13 cellular contexts compared by ENCODE assay signal in the genomic region with DNA sequence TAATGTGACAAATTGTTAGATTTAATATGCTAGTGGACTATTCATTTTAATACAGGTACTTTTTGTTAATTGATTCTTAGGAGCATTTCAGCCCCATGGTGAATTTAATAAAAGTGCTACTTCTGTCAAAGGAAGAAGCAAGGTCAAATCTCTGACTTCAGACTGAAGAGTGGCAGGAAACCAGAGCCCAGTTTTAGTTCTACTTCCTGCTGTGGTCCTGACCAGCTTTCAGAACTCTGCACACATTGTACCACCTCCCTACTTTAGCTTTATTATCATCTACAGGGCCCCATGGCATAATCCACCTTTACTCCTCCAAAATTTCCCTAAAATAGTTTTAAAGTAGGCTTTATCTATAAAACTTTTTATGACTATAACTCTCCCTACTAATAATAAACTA.
DNase-seq lines count a peak whose midpoint lies in the region; ATAC-seq and TF ChIP-seq lines count a peak whose summit lies in the region.
"Had no signal": no experiment of that assay in that cellular context is flagged by ENCODE, and none has a peak within 500 bp of the region (broad histone marks: within the 10 kb centered on the region; RNA-seq: fewer than 3 reads in every experiment).

No MANE protein-coding gene starts in this region.

- no peak for DNase-seq in activated CD4-positive, CD25-positive, alpha-beta regulatory T cell treated with anti-CD3 and anti-CD28 coated beads, Interleukin-2, amount 50 U/mL, for 72 hours
- DNase-seq in erythroblast (lab: John Stamatoyannopoulos, UW) (no peak), NCI-H2196 treated with DMSO at 0.1 percent for 48 hours (lab: John Stamatoyannopoulos, UW; ENCODE audit: unreplicated experiment) (no peak), NOMO-1 (lab: John Stamatoyannopoulos, UW; ENCODE audit: unreplicated experiment in 2 of 2) (no peak)
- DNase-seq: activated CD4-positive, CD25-positive, alpha-beta regulatory T cell; activated T-cell treated with anti-CD3 and anti-CD28 coated beads, Interleukin-2, amount 50 U/mL, for 1 hour; DMS153; glutamatergic neuron; GOT3 had no signal

- TF ChIP-seq POLR2A in erythroblast (IDR thresholded peaks at IDR 0.05; ENCODE audit: low read length): no peak

- peak; percentile 53 for ATAC-seq in GM18861 (IDR thresholded peaks at IDR 0.05; ENCODE audit: unreplicated experiment)
- peak; percentile 46 for ATAC-seq in GM21367 (IDR thresholded peaks at IDR 0.05; ENCODE audit: unreplicated experiment)
- ATAC-seq in HG02938 (IDR thresholded peaks at IDR 0.05; ENCODE audit: unreplicated experiment): peak; percentile 56
- peak; percentile 49 for ATAC-seq in HG03558 (IDR thresholded peaks at IDR 0.05; ENCODE audit: extremely low read depth, unreplicated experiment)
